ENCODE assay signal across 8 cellular contexts in genomic region chr22:22955866-22956535, GRCh38.
DNase-seq lines count a peak whose midpoint lies in the region; ATAC-seq and TF ChIP-seq lines count a peak whose summit lies in the region.

No MANE protein-coding gene starts in this region.

- H3K9me3 ChIP-seq in heart left ventricle: peaks cover 0 to 6% (median 0%) of the 10 kb centered on the region in 12 donors

- peak; percentile 72 to 88 (median 82) for TF ChIP-seq CTCF in heart left ventricle (IDR thresholded peaks at IDR 0.05)

- no peaks in the 10 kb centered on the region for H3K36me3 ChIP-seq in heart left ventricle

- peaks cover 0 to 14% (median 6%) of the 10 kb centered on the region in 12 donors for H3K4me1 ChIP-seq in heart left ventricle

- peak; percentile 62 to 82 (median 72) for ATAC-seq in heart left ventricle
- ATAC-seq in HG03045 (IDR thresholded peaks at IDR 0.05; ENCODE audit: unreplicated experiment): no peak

- WGBS in heart left ventricle, 4 donors: 21 to 23% (median 22%) methylated on average over 7 to 8 of the region's 8 CpGs

- no peak for TF ChIP-seq POLR2A in heart left ventricle (IDR thresholded peaks at IDR 0.05)

- no peak overlapping the region for H3K27ac ChIP-seq in heart left ventricle

- H3K4me3 ChIP-seq in heart left ventricle: no peak overlapping the region

- intact Hi-C loops in heart left ventricle (cut with DNase I): loop anchor here (2.0 to 10.0 kb wide), 11 partner anchors 107 to 494 kb away; no protein-coding TSS in a partner anchor

- peaks cover 0 to 50% (median 10%) of the 10 kb centered on the region in 9 donors for H3K27me3 ChIP-seq in heart left ventricle

- DNase-seq in DMS53 treated with DMSO at 0.1 percent for 48 hours (lab: John Stamatoyannopoulos, UW; ENCODE audit: unreplicated experiment): peak; percentile 6
- DNase-seq in LHCN-M2 (ENCODE audit: low read depth): peak; percentile 50
- peak; percentile 77 for DNase-seq in SKM-1 (lab: John Stamatoyannopoulos, UW; ENCODE audit: unreplicated experiment)
- DNase-seq in activated naive CD8-positive, alpha-beta T cell treated with anti-CD3 and anti-CD28 coated beads, Interleukin-2, amount 50 U/mL, for 16 hours (ENCODE audit: low read depth, low spot score): peak; percentile 31
- peak; percentile 42 to 63 (median 60) for DNase-seq in heart left ventricle
- peak; percentile 43 for DNase-seq in renal cortical epithelial cell (ENCODE audit: low read depth)
- no peak for DNase-seq in NCI-H128 (lab: John Stamatoyannopoulos, UW; ENCODE audit: unreplicated experiment)
